Comparison of ENCODE assay signal across 10 cellular contexts in the genomic region with DNA sequence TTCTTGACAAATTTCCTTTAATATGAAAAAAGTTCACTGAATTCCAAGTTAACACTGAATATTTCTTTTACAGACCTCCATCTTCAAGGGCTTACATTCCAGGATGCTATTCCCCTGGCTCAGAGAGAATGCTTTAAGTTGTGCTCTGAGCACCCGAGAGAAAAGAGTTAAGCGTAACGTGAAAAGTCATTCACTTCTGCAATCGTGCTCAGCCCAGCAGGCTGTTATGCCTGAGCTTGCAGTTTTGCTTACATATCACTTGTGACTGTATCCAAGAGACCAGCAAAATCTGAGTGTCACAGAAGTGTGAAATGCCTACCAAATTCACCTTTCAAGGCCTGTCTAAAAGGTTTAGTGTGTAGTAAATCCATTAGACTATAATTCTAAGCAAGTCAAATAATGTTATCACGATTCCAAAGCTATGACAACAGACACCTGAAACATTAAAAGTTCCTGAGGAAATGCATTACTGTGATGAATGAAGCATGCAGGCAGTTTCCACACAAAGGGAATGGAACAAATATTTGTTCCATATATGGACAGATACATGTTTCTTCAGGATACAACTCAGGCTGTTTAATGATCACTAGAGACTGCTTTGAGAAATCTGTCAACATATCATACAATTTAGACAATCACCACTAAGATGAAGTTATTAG. TPM values are rescaled to one million over a fixed set of nuclear protein-coding genes. Genes with fewer than 3 reads are reported as not detected.
DNase-seq lines count a peak whose midpoint lies in the region; ATAC-seq and TF ChIP-seq lines count a peak whose summit lies in the region.
"Had no signal": no experiment of that assay in that cellular context is flagged by ENCODE, and none has a peak within 500 bp of the region (broad histone marks: within the 10 kb centered on the region; RNA-seq: fewer than 3 reads in every experiment).

No MANE protein-coding gene starts in this region.

- TF ChIP-seq CTCF in AG10803 (conservative IDR thresholded peaks at IDR 0.05; ENCODE audit: low read length) = no peak
- TF ChIP-seq CTCF in Peyer's patch (IDR thresholded peaks at IDR 0.05) = no peak

- peak overlapping the region; percentile 72 to 93 for H3K27ac Mint-ChIP-seq in natural killer cell treated with Interleukin-12 subunit alpha and Interleukin-12 subunit beta and Interleukin-15 and Interleukin-18, amount 100 ng/mL, for 72 hours
- peak overlapping the region in 3 of 10 donors; percentile 10 to 42 (median 33) for H3K27ac Mint-ChIP-seq in naive thymus-derived CD8-positive, alpha-beta T cell

- peak overlapping the region; percentile 64 for H3K4me3 Mint-ChIP-seq in natural killer cell treated with Interleukin-12 subunit alpha and Interleukin-12 subunit beta and Interleukin-15 and Interleukin-18, amount 100 ng/mL, for 72 hours
- H3K4me3 Mint-ChIP-seq in naive thymus-derived CD8-positive, alpha-beta T cell = peak overlapping the region in 1 of 10 donors; percentile 16
- H3K4me3 Mint-ChIP-seq: activated naive CD8-positive, alpha-beta T cell treated with anti-CD3 and anti-CD28 coated beads, Interleukin-2, amount 10 ng/mL, durations not matched to agents 7 days and 5 days had no signal

- H3K4me1 Mint-ChIP-seq in natural killer cell treated with Interleukin-12 subunit alpha and Interleukin-12 subunit beta and Interleukin-15 and Interleukin-18, amount 100 ng/mL, for 72 hours (ENCODE audit: low read depth in 2 of 2) = peaks cover 44 to 51% of the 10 kb centered on the region in 2 donors
- H3K4me1 Mint-ChIP-seq in naive thymus-derived CD8-positive, alpha-beta T cell = peaks cover 14 to 60% (median 34%) of the 10 kb centered on the region in 4 donors

- peaks cover 0 to 20% (median 0%) of the 10 kb centered on the region in 3 donors for H3K36me3 ChIP-seq in Peyer's patch

- no peaks in the 10 kb centered on the region for H3K9me3 ChIP-seq in Peyer's patch

- H3K9me3 Mint-ChIP-seq in natural killer cell treated with Interleukin-12 subunit alpha and Interleukin-12 subunit beta and Interleukin-15 and Interleukin-18, amount 100 ng/mL, for 72 hours = no peaks in the 10 kb centered on the region
- no peaks in the 10 kb centered on the region for H3K9me3 Mint-ChIP-seq in naive thymus-derived CD8-positive, alpha-beta T cell
- H3K9me3 Mint-ChIP-seq: activated naive CD8-positive, alpha-beta T cell treated with anti-CD3 and anti-CD28 coated beads, Interleukin-2, amount 10 ng/mL, durations not matched to agents 7 days and 5 days had no signal

- intact Hi-C loops in head of caudate nucleus (cut with DNase I) = no loop called here

- peaks cover 0 to 43% (median 10%) of the 10 kb centered on the region in 4 donors for H3K4me1 ChIP-seq in Peyer's patch

- H3K27me3 ChIP-seq in Peyer's patch = no peaks in the 10 kb centered on the region

- H3K4me3 ChIP-seq in AG10803 (ENCODE audit: low read length) = no peak overlapping the region; the same call in 1 of the 2 replicates
- no peak overlapping the region for H3K4me3 ChIP-seq in Peyer's patch

- TF ChIP-seq POLR2A in Peyer's patch (IDR thresholded peaks at IDR 0.05) = no peak

- H3K27me3 Mint-ChIP-seq in natural killer cell treated with Interleukin-12 subunit alpha and Interleukin-12 subunit beta and Interleukin-15 and Interleukin-18, amount 100 ng/mL, for 72 hours = no peaks in the 10 kb centered on the region
- H3K27me3 Mint-ChIP-seq in naive thymus-derived CD8-positive, alpha-beta T cell = no peaks in the 10 kb centered on the region
- H3K27me3 Mint-ChIP-seq: activated naive CD8-positive, alpha-beta T cell treated with anti-CD3 and anti-CD28 coated beads, Interleukin-2, amount 10 ng/mL, durations not matched to agents 7 days and 5 days had no signal

- DNase-seq in AG10803 (ENCODE audit: low read depth) (peak; percentile 56), Peyer's patch (no peak), epithelial cell of prostate (ENCODE audit: low read depth, low spot score) (no peak), NCI-H345 treated with DMSO at 0.1 percent for 48 hours (lab: John Stamatoyannopoulos, UW; ENCODE audit: unreplicated experiment) (no peak), head of caudate nucleus (no peak)
- no peak for DNase-seq in natural killer cell treated with Interleukin-12 subunit alpha and Interleukin-12 subunit beta and Interleukin-15 and Interleukin-18, amount 100 ng/mL, for 72 hours (ENCODE audit: low spot score)
- no peak for DNase-seq in naive thymus-derived CD8-positive, alpha-beta T cell
- DNase-seq: activated naive CD8-positive, alpha-beta T cell treated with anti-CD3 and anti-CD28 coated beads, Interleukin-2, amount 10 ng/mL, durations not matched to agents 7 days and 5 days; NCI-H748 treated with DMSO at 0.1 percent for 48 hours had no signal

- ATAC-seq in natural killer cell treated with Interleukin-12 subunit alpha and Interleukin-12 subunit beta and Interleukin-15 and Interleukin-18, amount 100 ng/mL, for 72 hours = no peak
- ATAC-seq in HG03139 (IDR thresholded peaks at IDR 0.05; ENCODE audit: unreplicated experiment) = no peak
- no peak for ATAC-seq in naive thymus-derived CD8-positive, alpha-beta T cell

- peak overlapping the region in 3 of 4 donors; percentile 37 to 78 (median 61) for H3K27ac ChIP-seq in Peyer's patch
- peak overlapping the region; percentile 63 for H3K27ac ChIP-seq in epithelial cell of prostate

- POLR2A ChIA-PET in naive thymus-derived CD8-positive, alpha-beta T cell (lab: Charles Lee) = no interaction called here

- H3K36me3 Mint-ChIP-seq in natural killer cell treated with Interleukin-12 subunit alpha and Interleukin-12 subunit beta and Interleukin-15 and Interleukin-18, amount 100 ng/mL, for 72 hours = peaks cover 12% of the 10 kb centered on the region
- H3K36me3 Mint-ChIP-seq in naive thymus-derived CD8-positive, alpha-beta T cell = peaks cover 0 to 25% (median 4%) of the 10 kb centered on the region in 3 donors

RNA-seq across cellular contexts. Expression of gene ITGB1, which starts 20.1 kb away (rescaled TPM):
- 100 to 1,000 TPM in 3 of 4 donors, 10 to 100 TPM in 1; 57.8 to 256 (median 162) TPM for total RNA-seq in Peyer's patch
- total RNA-seq in natural killer cell treated with Interleukin-12 subunit alpha and Interleukin-12 subunit beta and Interleukin-15 and Interleukin-18, amount 100 ng/mL, for 72 hours = 100 to 1,000 TPM; 101 to 119 TPM
- total RNA-seq in naive thymus-derived CD8-positive, alpha-beta T cell = 10 to 100 TPM; 34.2 to 34.6 TPM
- 100 to 1,000 TPM in 1 of 3 donors, 10 to 100 TPM in 2; 26.1 to 107 (median 28.9) TPM for polyA plus RNA-seq in naive thymus-derived CD8-positive, alpha-beta T cell
